ENCODE assay signal across 8 cellular contexts in genomic region chr2:55418072-55418471, GRCh38. TPM values are rescaled to one million over a fixed set of nuclear protein-coding genes. Genes with fewer than 3 reads are reported as not detected.
DNase-seq lines count a peak whose midpoint lies in the region; ATAC-seq and TF ChIP-seq lines count a peak whose summit lies in the region.

No MANE protein-coding gene starts in this region.

- no peak for TF ChIP-seq CTCF in left lung (IDR thresholded peaks at IDR 0.05)
- TF ChIP-seq CTCF in tibial nerve (IDR thresholded peaks at IDR 0.05), result no peak

- H3K4me3 Mint-ChIP-seq in activated T-cell treated with anti-CD3 and anti-CD28 coated beads, Interleukin-2, amount 50 U/mL, for 72 hours, result peak overlapping the region; percentile 90 to 93
- H3K4me3 Mint-ChIP-seq in activated naive CD8-positive, alpha-beta T cell treated with anti-CD3 and anti-CD28 coated beads for 36 hours, result peak overlapping the region; percentile 88

- H3K9me3 Mint-ChIP-seq in activated T-cell treated with anti-CD3 and anti-CD28 coated beads, Interleukin-2, amount 50 U/mL, for 72 hours, result no peaks in the 10 kb centered on the region
- no peaks in the 10 kb centered on the region for H3K9me3 Mint-ChIP-seq in activated naive CD8-positive, alpha-beta T cell treated with anti-CD3 and anti-CD28 coated beads for 36 hours

- DNase-seq in activated T-cell treated with anti-CD3 and anti-CD28 coated beads, Interleukin-2, amount 50 U/mL, for 72 hours, result no peak
- DNase-seq in activated T-cell treated with anti-CD3 and anti-CD28 coated beads, Interleukin-2, amount 50 U/mL, for 48 hours, result no peak
- no peak for DNase-seq in activated naive CD8-positive, alpha-beta T cell treated with anti-CD3 and anti-CD28 coated beads for 36 hours
- no peak for DNase-seq in left lung
- DNase-seq in tibial nerve (ENCODE audit: low spot score in 2 of 2), result no peak
- DNase-seq in NCI-H1048 (lab: John Stamatoyannopoulos, UW), result no peak
- no peak for DNase-seq in cerebellum (ENCODE audit: low spot score)
- DNase-seq in NCI-H187 treated with DMSO at 0.1 percent for 48 hours (lab: John Stamatoyannopoulos, UW), result no peak

- H3K36me3 ChIP-seq in left lung (no peaks in the 10 kb centered on the region), tibial nerve (peaks cover 0 to 3% (median 0%) of the 10 kb centered on the region in 3 donors)

- peak overlapping the region; percentile 93 to 95 for H3K27ac ChIP-seq in left lung
- H3K27ac ChIP-seq in tibial nerve, result peak overlapping the region in 3 of 4 donors; percentile 89 to 94 (median 91)

- H3K4me3 ChIP-seq in left lung (peak overlapping the region; percentile 72 to 78), tibial nerve (peak overlapping the region; percentile 64 to 98 (median 80))

- H3K27ac Mint-ChIP-seq in activated T-cell treated with anti-CD3 and anti-CD28 coated beads, Interleukin-2, amount 50 U/mL, for 72 hours, result peak overlapping the region; percentile 3
- no peak overlapping the region for H3K27ac Mint-ChIP-seq in activated naive CD8-positive, alpha-beta T cell treated with anti-CD3 and anti-CD28 coated beads for 36 hours

- peaks cover 35% of the 10 kb centered on the region for H3K4me1 Mint-ChIP-seq in activated T-cell treated with anti-CD3 and anti-CD28 coated beads, Interleukin-2, amount 50 U/mL, for 72 hours (ENCODE audit: low read depth)
- H3K4me1 Mint-ChIP-seq in activated naive CD8-positive, alpha-beta T cell treated with anti-CD3 and anti-CD28 coated beads for 36 hours, result peaks cover 34% of the 10 kb centered on the region

- TF ChIP-seq EP300 in tibial nerve (IDR thresholded peaks at IDR 0.05), result no peak

- H3K27me3 ChIP-seq in left lung (no peaks in the 10 kb centered on the region), tibial nerve (no peaks in the 10 kb centered on the region)

- peaks cover 0 to 39% of the 10 kb centered on the region in 2 donors for H3K4me1 ChIP-seq in left lung
- peaks cover 0 to 34% (median 2%) of the 10 kb centered on the region in 4 donors for H3K4me1 ChIP-seq in tibial nerve

- peaks cover 0 to 4% of the 10 kb centered on the region in 2 donors for H3K36me3 Mint-ChIP-seq in activated T-cell treated with anti-CD3 and anti-CD28 coated beads, Interleukin-2, amount 50 U/mL, for 72 hours (ENCODE audit: insufficient read depth in 2 of 2)
- H3K36me3 Mint-ChIP-seq in activated naive CD8-positive, alpha-beta T cell treated with anti-CD3 and anti-CD28 coated beads for 36 hours, result peaks cover under 1% of the 10 kb centered on the region

- peaks cover 23% of the 10 kb centered on the region for H3K27me3 Mint-ChIP-seq in activated T-cell treated with anti-CD3 and anti-CD28 coated beads, Interleukin-2, amount 50 U/mL, for 72 hours (ENCODE audit: low read depth)
- H3K27me3 Mint-ChIP-seq in activated naive CD8-positive, alpha-beta T cell treated with anti-CD3 and anti-CD28 coated beads for 36 hours, result peaks cover 15% of the 10 kb centered on the region

- ATAC-seq in activated T-cell treated with anti-CD3 and anti-CD28 coated beads, Interleukin-2, amount 50 U/mL, for 72 hours (replicated peaks in 1 of 2), result no peak
- ATAC-seq in left lung, result no peak

- no peaks in the 10 kb centered on the region for H3K9me3 ChIP-seq in left lung
- no peaks in the 10 kb centered on the region for H3K9me3 ChIP-seq in tibial nerve

- TF ChIP-seq POLR2A in tibial nerve (IDR thresholded peaks at IDR 0.05), result no peak

- intact Hi-C loops in left lung (cut with DNase I), result loop anchor here in 1 of 2 donors (10.0 kb wide), 1 partner anchor 133 kb away; no protein-coding TSS in a partner anchor

- 23 to 33% methylated on average over 2 of the region's 2 CpGs for WGBS in tibial nerve, 2 donors

RNA-seq across cellular contexts. Expression of gene CCDC88A, which starts 1.6 kb away (rescaled TPM):
- 10 to 100 TPM in 1 of 2 donors, 1 to 10 TPM in 1; 9.6 to 13.8 TPM for total RNA-seq in activated T-cell treated with anti-CD3 and anti-CD28 coated beads, Interleukin-2, amount 50 U/mL, for 72 hours
- 10 to 100 TPM; 14.0 to 14.4 TPM for total RNA-seq in activated naive CD8-positive, alpha-beta T cell treated with anti-CD3 and anti-CD28 coated beads for 36 hours
- 100 to 1,000 TPM in 1 of 2 donors, 10 to 100 TPM in 1; 73.4 to 105 TPM for total RNA-seq in left lung
- 10 to 100 TPM; 41.0 to 64.7 (median 57.5) TPM for total RNA-seq in tibial nerve
- 322 TPM for total RNA-seq in cerebellum
